Comparison of ENCODE assay signal across 1 cellular context in the genomic region with DNA sequence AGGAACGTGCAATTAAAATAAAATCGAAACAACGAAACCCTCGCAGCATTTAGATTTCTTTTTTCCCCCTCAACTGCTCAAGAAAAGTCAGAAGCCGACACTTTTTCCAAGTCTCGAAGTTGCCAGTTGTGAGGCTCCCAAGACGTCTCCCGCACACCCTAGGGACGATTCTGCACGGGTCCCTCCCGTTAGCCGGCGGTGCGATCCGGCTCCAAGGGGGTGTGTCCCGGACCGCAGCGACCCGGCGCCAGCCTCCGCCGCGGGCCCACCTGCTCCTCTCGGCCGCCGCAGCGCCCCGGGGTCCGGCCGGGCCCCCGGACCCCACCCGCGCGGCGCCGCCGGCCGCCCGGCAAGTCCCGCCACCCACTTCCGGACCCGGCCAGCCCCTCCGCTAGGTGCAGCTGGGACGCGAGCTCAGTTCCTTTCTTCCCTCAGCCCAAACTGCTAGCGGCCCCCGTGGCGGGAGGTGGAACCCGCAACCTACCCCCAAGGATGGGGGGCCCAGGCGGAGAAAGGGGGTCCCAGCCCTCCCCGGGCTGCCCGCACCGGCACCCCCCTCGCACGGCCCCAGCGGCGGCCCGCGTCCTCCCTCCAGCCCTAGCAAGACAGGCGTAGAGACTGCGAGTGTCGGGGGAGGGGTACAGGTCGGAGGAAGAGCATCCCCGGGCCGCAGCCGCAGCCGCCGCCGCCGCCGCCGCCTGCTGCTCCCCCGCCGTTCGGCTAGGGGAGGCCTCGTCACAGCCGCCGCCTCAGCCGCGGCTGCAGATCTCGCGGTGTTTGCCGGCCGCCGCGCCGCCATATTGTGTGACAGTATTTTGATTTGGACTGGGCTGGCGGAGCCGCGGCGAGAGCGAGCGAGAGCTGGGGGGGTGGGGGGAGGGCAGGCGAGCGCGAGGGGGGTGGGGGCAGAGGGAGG.
TF ChIP-seq lines count a peak whose summit lies in the region.

No MANE protein-coding gene starts in this region.

TF ChIP-seq in K562, 482 proteins besides CTCF, POLR2A, EP300 and RAD21 (continued from another document and continues in another):
- TF ChIP-seq ZNF224 (CRISPR knock-in tag; IDR thresholded peaks at IDR 0.05) (no peak), JUN (IDR thresholded peaks at IDR 0.05; ENCODE audit: borderline replicate concordance, low read depth, low read length) (no peak), JUN (CRISPR knock-in tag; IDR thresholded peaks at IDR 0.05; ENCODE audit: borderline replicate concordance) (no peak), SMC3 (conservative IDR thresholded peaks at IDR 0.05; ENCODE audit: insufficient read depth, low read depth, low read length) (no peak), NONO (IDR thresholded peaks at IDR 0.05; ENCODE audit: low read depth in 2 of 2, low read length in 1 of 2) (peak; percentile 31 to 74), FOXK1 (CRISPR knock-in tag; IDR thresholded peaks at IDR 0.05; ENCODE audit: borderline replicate concordance) (no peak), BDP1 (IDR thresholded peaks at IDR 0.05; ENCODE audit: insufficient read depth, insufficient read length) (no peak), ZNF668 (CRISPR knock-in tag; IDR thresholded peaks at IDR 0.05) (no peak), NFE2 (IDR thresholded peaks at IDR 0.05; ENCODE audit: low read depth) (no peak), PURB (CRISPR knock-in tag; IDR thresholded peaks at IDR 0.05; ENCODE audit: low read depth) (no peak), GATAD2A (IDR thresholded peaks at IDR 0.05) (peak; percentile 85), ZNF140 (CRISPR knock-in tag; IDR thresholded peaks at IDR 0.05) (no peak), SNRNP70 (optimal IDR thresholded peaks at IDR 0.05; ENCODE audit: low read depth, low read length) (no peak), ZNF12 (CRISPR knock-in tag; IDR thresholded peaks at IDR 0.05) (no peak), SIN3B (IDR thresholded peaks at IDR 0.05; ENCODE audit: low read depth) (peak; percentile 51), ZNF384 (IDR thresholded peaks at IDR 0.05; ENCODE audit: low read depth, low read length) (no peak), KLF10 (CRISPR knock-in tag; IDR thresholded peaks at IDR 0.05) (no peak; the same call in 1 of the 2 replicates), MCM3 (IDR thresholded peaks at IDR 0.05) (no peak), FOXJ3 (CRISPR knock-in tag; IDR thresholded peaks at IDR 0.05) (no peak), BHLHE40 (IDR thresholded peaks at IDR 0.05; ENCODE audit: low read length) (peak; percentile 29; the same call in 1 of the 2 replicates), EWSR1 (IDR thresholded peaks at IDR 0.05; ENCODE audit: borderline replicate concordance, low read depth, partially characterized antibody) (no peak), ZBTB8A (IDR thresholded peaks at IDR 0.05; ENCODE audit: partially characterized antibody) (no peak), MAFF (IDR thresholded peaks at IDR 0.05; ENCODE audit: low read length) (no peak; the same call in 1 of the 2 replicates), HCFC1 (IDR thresholded peaks at IDR 0.05; ENCODE audit: low read depth, low read length) (peak; percentile 43), ZNF354B (CRISPR knock-in tag; IDR thresholded peaks at IDR 0.05) (no peak), RCOR1 (IDR thresholded peaks at IDR 0.05; ENCODE audit: borderline replicate concordance in 1 of 2, low read depth in 2 of 2, low read length in 2 of 2) (peak in 1 of 2 experiments; percentile 19; a peak in 1 of 4 replicates), ZNF764 (CRISPR knock-in tag; IDR thresholded peaks at IDR 0.05; ENCODE audit: low read depth) (no peak), HDAC2 (IDR thresholded peaks at IDR 0.05) (peak; percentile 59; the same call in 1 of the 2 replicates), TSC22D4 (tag; IDR thresholded peaks at IDR 0.05) (no peak), SAFB2 (IDR thresholded peaks at IDR 0.05; ENCODE audit: borderline replicate concordance, low read depth, low read length, severe bottlenecking) (no peak), CHD2 (IDR thresholded peaks at IDR 0.05; ENCODE audit: low read depth, low read length) (peak; percentile 96), NCOA2 (IDR thresholded peaks at IDR 0.05; ENCODE audit: partially characterized antibody in 2 of 2) (no peak), ZNF830 (CRISPR knock-in tag; IDR thresholded peaks at IDR 0.05) (no peak)
- TF ChIP-seq, protein P1, sequence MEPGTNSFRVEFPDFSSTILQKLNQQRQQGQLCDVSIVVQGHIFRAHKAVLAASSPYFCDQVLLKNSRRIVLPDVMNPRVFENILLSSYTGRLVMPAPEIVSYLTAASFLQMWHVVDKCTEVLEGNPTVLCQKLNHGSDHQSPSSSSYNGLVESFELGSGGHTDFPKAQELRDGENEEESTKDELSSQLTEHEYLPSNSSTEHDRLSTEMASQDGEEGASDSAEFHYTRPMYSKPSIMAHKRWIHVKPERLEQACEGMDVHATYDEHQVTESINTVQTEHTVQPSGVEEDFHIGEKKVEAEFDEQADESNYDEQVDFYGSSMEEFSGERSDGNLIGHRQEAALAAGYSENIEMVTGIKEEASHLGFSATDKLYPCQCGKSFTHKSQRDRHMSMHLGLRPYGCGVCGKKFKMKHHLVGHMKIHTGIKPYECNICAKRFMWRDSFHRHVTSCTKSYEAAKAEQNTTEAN (CRISPR knock-in tag; IDR thresholded peaks at IDR 0.05) = no peak
- TF ChIP-seq, protein P2, sequence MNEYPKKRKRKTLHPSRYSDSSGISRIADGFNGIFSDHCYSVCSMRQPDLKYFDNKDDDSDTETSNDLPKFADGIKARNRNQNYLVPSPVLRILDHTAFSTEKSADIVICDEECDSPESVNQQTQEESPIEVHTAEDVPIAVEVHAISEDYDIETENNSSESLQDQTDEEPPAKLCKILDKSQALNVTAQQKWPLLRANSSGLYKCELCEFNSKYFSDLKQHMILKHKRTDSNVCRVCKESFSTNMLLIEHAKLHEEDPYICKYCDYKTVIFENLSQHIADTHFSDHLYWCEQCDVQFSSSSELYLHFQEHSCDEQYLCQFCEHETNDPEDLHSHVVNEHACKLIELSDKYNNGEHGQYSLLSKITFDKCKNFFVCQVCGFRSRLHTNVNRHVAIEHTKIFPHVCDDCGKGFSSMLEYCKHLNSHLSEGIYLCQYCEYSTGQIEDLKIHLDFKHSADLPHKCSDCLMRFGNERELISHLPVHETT (CRISPR knock-in tag; conservative IDR thresholded peaks at IDR 0.05 in 1 of 2, IDR thresholded peaks at IDR 0.05 in 1 of 2) = peak in 1 of 2 experiments; percentile 96; a peak in 2 of 4 replicates
- TF ChIP-seq, protein P3, sequence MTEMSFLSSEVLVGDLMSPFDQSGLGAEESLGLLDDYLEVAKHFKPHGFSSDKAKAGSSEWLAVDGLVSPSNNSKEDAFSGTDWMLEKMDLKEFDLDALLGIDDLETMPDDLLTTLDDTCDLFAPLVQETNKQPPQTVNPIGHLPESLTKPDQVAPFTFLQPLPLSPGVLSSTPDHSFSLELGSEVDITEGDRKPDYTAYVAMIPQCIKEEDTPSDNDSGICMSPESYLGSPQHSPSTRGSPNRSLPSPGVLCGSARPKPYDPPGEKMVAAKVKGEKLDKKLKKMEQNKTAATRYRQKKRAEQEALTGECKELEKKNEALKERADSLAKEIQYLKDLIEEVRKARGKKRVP (CRISPR knock-in tag; IDR thresholded peaks at IDR 0.05) = no peak; the same call in 1 of the 2 replicates
- TF ChIP-seq, protein P4, sequence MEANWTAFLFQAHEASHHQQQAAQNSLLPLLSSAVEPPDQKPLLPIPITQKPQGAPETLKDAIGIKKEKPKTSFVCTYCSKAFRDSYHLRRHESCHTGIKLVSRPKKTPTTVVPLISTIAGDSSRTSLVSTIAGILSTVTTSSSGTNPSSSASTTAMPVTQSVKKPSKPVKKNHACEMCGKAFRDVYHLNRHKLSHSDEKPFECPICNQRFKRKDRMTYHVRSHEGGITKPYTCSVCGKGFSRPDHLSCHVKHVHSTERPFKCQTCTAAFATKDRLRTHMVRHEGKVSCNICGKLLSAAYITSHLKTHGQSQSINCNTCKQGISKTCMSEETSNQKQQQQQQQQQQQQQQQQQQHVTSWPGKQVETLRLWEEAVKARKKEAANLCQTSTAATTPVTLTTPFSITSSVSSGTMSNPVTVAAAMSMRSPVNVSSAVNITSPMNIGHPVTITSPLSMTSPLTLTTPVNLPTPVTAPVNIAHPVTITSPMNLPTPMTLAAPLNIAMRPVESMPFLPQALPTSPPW (CRISPR knock-in tag; IDR thresholded peaks at IDR 0.05) = no peak
- TF ChIP-seq, protein P5, sequence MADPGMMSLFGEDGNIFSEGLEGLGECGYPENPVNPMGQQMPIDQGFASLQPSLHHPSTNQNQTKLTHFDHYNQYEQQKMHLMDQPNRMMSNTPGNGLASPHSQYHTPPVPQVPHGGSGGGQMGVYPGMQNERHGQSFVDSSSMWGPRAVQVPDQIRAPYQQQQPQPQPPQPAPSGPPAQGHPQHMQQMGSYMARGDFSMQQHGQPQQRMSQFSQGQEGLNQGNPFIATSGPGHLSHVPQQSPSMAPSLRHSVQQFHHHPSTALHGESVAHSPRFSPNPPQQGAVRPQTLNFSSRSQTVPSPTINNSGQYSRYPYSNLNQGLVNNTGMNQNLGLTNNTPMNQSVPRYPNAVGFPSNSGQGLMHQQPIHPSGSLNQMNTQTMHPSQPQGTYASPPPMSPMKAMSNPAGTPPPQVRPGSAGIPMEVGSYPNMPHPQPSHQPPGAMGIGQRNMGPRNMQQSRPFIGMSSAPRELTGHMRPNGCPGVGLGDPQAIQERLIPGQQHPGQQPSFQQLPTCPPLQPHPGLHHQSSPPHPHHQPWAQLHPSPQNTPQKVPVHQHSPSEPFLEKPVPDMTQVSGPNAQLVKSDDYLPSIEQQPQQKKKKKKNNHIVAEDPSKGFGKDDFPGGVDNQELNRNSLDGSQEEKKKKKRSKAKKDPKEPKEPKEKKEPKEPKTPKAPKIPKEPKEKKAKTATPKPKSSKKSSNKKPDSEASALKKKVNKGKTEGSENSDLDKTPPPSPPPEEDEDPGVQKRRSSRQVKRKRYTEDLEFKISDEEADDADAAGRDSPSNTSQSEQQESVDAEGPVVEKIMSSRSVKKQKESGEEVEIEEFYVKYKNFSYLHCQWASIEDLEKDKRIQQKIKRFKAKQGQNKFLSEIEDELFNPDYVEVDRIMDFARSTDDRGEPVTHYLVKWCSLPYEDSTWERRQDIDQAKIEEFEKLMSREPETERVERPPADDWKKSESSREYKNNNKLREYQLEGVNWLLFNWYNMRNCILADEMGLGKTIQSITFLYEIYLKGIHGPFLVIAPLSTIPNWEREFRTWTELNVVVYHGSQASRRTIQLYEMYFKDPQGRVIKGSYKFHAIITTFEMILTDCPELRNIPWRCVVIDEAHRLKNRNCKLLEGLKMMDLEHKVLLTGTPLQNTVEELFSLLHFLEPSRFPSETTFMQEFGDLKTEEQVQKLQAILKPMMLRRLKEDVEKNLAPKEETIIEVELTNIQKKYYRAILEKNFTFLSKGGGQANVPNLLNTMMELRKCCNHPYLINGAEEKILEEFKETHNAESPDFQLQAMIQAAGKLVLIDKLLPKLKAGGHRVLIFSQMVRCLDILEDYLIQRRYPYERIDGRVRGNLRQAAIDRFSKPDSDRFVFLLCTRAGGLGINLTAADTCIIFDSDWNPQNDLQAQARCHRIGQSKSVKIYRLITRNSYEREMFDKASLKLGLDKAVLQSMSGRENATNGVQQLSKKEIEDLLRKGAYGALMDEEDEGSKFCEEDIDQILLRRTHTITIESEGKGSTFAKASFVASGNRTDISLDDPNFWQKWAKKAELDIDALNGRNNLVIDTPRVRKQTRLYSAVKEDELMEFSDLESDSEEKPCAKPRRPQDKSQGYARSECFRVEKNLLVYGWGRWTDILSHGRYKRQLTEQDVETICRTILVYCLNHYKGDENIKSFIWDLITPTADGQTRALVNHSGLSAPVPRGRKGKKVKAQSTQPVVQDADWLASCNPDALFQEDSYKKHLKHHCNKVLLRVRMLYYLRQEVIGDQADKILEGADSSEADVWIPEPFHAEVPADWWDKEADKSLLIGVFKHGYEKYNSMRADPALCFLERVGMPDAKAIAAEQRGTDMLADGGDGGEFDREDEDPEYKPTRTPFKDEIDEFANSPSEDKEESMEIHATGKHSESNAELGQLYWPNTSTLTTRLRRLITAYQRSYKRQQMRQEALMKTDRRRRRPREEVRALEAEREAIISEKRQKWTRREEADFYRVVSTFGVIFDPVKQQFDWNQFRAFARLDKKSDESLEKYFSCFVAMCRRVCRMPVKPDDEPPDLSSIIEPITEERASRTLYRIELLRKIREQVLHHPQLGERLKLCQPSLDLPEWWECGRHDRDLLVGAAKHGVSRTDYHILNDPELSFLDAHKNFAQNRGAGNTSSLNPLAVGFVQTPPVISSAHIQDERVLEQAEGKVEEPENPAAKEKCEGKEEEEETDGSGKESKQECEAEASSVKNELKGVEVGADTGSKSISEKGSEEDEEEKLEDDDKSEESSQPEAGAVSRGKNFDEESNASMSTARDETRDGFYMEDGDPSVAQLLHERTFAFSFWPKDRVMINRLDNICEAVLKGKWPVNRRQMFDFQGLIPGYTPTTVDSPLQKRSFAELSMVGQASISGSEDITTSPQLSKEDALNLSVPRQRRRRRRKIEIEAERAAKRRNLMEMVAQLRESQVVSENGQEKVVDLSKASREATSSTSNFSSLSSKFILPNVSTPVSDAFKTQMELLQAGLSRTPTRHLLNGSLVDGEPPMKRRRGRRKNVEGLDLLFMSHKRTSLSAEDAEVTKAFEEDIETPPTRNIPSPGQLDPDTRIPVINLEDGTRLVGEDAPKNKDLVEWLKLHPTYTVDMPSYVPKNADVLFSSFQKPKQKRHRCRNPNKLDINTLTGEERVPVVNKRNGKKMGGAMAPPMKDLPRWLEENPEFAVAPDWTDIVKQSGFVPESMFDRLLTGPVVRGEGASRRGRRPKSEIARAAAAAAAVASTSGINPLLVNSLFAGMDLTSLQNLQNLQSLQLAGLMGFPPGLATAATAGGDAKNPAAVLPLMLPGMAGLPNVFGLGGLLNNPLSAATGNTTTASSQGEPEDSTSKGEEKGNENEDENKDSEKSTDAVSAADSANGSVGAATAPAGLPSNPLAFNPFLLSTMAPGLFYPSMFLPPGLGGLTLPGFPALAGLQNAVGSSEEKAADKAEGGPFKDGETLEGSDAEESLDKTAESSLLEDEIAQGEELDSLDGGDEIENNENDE (IDR thresholded peaks at IDR 0.05; ENCODE audit: low read depth, low read length) = no peak
- TF ChIP-seq, protein P6, sequence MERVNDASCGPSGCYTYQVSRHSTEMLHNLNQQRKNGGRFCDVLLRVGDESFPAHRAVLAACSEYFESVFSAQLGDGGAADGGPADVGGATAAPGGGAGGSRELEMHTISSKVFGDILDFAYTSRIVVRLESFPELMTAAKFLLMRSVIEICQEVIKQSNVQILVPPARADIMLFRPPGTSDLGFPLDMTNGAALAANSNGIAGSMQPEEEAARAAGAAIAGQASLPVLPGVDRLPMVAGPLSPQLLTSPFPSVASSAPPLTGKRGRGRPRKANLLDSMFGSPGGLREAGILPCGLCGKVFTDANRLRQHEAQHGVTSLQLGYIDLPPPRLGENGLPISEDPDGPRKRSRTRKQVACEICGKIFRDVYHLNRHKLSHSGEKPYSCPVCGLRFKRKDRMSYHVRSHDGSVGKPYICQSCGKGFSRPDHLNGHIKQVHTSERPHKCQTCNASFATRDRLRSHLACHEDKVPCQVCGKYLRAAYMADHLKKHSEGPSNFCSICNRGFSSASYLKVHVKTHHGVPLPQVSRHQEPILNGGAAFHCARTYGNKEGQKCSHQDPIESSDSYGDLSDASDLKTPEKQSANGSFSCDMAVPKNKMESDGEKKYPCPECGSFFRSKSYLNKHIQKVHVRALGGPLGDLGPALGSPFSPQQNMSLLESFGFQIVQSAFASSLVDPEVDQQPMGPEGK (CRISPR knock-in tag; IDR thresholded peaks at IDR 0.05; ENCODE audit: borderline replicate concordance) = no peak
- TF ChIP-seq, protein P7, sequence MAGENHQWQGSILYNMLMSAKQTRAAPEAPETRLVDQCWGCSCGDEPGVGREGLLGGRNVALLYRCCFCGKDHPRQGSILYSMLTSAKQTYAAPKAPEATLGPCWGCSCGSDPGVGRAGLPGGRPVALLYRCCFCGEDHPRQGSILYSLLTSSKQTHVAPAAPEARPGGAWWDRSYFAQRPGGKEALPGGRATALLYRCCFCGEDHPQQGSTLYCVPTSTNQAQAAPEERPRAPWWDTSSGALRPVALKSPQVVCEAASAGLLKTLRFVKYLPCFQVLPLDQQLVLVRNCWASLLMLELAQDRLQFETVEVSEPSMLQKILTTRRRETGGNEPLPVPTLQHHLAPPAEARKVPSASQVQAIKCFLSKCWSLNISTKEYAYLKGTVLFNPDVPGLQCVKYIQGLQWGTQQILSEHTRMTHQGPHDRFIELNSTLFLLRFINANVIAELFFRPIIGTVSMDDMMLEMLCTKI (IDR thresholded peaks at IDR 0.05; ENCODE audit: partially characterized antibody) = no peak
